ENCODE assay signal across 23 cellular contexts in genomic region chr2:143725425-143725824, GRCh38.
"Had no signal": no experiment of that assay in that cellular context is flagged by ENCODE, and none has a peak within 500 bp of the region (broad histone marks: within the 10 kb centered on the region; RNA-seq: fewer than 3 reads in every experiment).

No MANE protein-coding gene starts in this region.

- H3K79me2 ChIP-seq: hepatocyte had no signal

- H3K27me3 ChIP-seq: hepatocyte, ovary, right atrium auricular region, right lobe of liver, tibial artery, upper lobe of right lung had no signal

- H3K4me3 ChIP-seq: hepatocyte, left ventricle myocardium inferior, lung, ovary, right atrium auricular region, right lobe of liver, smooth muscle cell, thoracic aorta, tibial artery, upper lobe of right lung had no signal

- H3K9me3 ChIP-seq: left ventricle myocardium inferior, ovary, right atrium auricular region, right lobe of liver, thoracic aorta, tibial artery, upper lobe of right lung had no signal

- H3K4me1 ChIP-seq: left ventricle myocardium inferior, right atrium auricular region, right lobe of liver, upper lobe of right lung had no signal

- FAIRE-seq: urothelium cell line had no signal

- DNase-seq: islet precursor cell; left ventricle myocardium inferior; mesendoderm; naive thymus-derived CD4-positive, alpha-beta T cell; ovary; right lobe of liver; stimulated activated CD4-positive, alpha-beta T cell treated with anti-CD3 and anti-CD28 coated beads, Interleukin-1b, Interleukin-23, amount 100 ng/mL, for 48 hours; stimulated activated CD4-positive, alpha-beta T cell treated with anti-CD3 and anti-CD28 coated beads, Interleukin-2, amount 100 ng/mL, for 48 hours; stimulated activated CD4-positive, alpha-beta T cell treated with anti-CD3 and anti-CD28 coated beads, Interleukin-4, amount 100 ng/mL, for 4 hours; stimulated activated CD8-positive, alpha-beta memory T cell treated with anti-CD3 and anti-CD28 coated beads, Interleukin-4, amount 100 ng/mL, for 48 hours; stimulated activated naive CD4-positive, alpha-beta T cell treated with Interleukin-2 at 50 U/mL for 16 hours; stimulated activated naive CD8-positive, alpha-beta T cell treated with anti-CD3 and anti-CD28 coated beads, Interleukin-15, amount 100 ng/mL, for 72 hours; tibial artery; trophoblast cell; upper lobe of right lung had no signal

- H3K27ac ChIP-seq: hepatocyte, left ventricle myocardium inferior, ovary, right atrium auricular region, right lobe of liver, thoracic aorta, tibial artery, upper lobe of right lung had no signal

- H2AFZ ChIP-seq: hepatocyte had no signal

- H3K4me2 ChIP-seq: hepatocyte, smooth muscle cell had no signal

- ATAC-seq: naive thymus-derived CD4-positive, alpha-beta T cell; natural killer cell treated with Interleukin-12 subunit alpha and Interleukin-12 subunit beta and Interleukin-15 and Interleukin-18, amount 100 ng/mL, for 72 hours; right lobe of liver; stimulated activated memory B cell treated with anti-CD40 and anti-IgM and Interleukin-4, amounts not matched to agents 10 μg/mL and 1 μg/mL and 100 μg/mL, for 72 hours; stimulated activated naive CD8-positive, alpha-beta T cell treated with anti-CD3 and anti-CD28 coated beads, Interleukin-15, amount 100 ng/mL, for 72 hours; upper lobe of right lung had no signal

- H3K36me3 ChIP-seq: left ventricle myocardium inferior, ovary, right atrium auricular region, right lobe of liver, thoracic aorta, tibial artery, upper lobe of right lung had no signal
